In the genomic region with DNA sequence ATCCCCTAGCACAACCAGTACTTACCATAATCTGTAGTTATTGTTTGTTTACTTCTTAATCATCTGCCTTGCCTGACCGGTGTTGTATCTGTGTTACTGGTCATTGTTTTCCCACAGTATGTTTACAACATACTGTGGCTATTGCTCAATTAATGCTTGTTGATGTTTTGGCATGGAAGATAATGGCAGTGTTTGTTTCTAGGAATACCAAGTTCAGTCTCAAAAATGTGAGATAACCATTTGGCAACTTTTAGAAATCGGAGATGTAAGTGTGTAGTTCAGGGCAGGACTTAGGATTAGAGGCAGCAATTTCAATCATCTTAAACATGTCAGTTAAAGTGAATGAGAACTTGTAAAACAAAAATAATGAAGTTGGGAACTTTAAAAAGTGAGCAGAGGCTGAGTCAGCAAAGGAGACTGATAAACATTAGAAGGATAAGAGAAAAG, we compare ENCODE assay signal across 22 cellular contexts.
"Had no signal": no experiment of that assay in that cellular context is flagged by ENCODE, and none has a peak within 500 bp of the region (broad histone marks: within the 10 kb centered on the region; RNA-seq: fewer than 3 reads in every experiment).

No MANE protein-coding gene starts in this region.

- ATAC-seq: activated CD4-positive, alpha-beta T cell treated with anti-CD3 and anti-CD28 coated beads for 36 hours; body of pancreas; gastrocnemius medialis; left ventricle myocardium superior; pancreas; stimulated activated effector memory CD8-positive, alpha-beta T cell treated with anti-CD3 and anti-CD28 coated beads, Interleukin-12 subunit alpha, Interleukin-12 subunit beta, amount 100 ng/mL, for 72 hours; T-cell; upper lobe of right lung; WTC11 had no signal

- H3K27ac Mint-ChIP-seq: activated CD4-positive, alpha-beta T cell treated with anti-CD3 and anti-CD28 coated beads for 36 hours; activated naive CD8-positive, alpha-beta T cell treated with anti-CD3 and anti-CD28 coated beads for 36 hours; stimulated activated effector memory CD8-positive, alpha-beta T cell treated with anti-CD3 and anti-CD28 coated beads, Interleukin-12 subunit alpha, Interleukin-12 subunit beta, amount 100 ng/mL, for 72 hours; T-cell; WTC11 had no signal

- DNase-seq: activated CD4-positive, alpha-beta T cell treated with anti-CD3 and anti-CD28 coated beads for 36 hours; activated CD4-positive, alpha-beta T cell treated with anti-CD3 and anti-CD28 coated beads, Interleukin-2, amount 50 U/mL, for 48 hours; activated naive CD8-positive, alpha-beta T cell treated with anti-CD3 and anti-CD28 coated beads for 36 hours; amygdala; body of pancreas; central memory CD4-positive, alpha-beta T cell; esophagus squamous epithelium; gastrocnemius medialis; head of caudate nucleus; left ventricle myocardium superior; pancreas; right lobe of liver; SK-N-SH; stimulated activated CD4-positive, alpha-beta T cell treated with anti-CD3 and anti-CD28 coated beads, Interleukin-4, amount 100 ng/mL, for 24 hours; T-cell; testis; upper lobe of right lung had no signal

- H3K27me3 Mint-ChIP-seq: activated CD4-positive, alpha-beta T cell treated with anti-CD3 and anti-CD28 coated beads for 36 hours; activated naive CD8-positive, alpha-beta T cell treated with anti-CD3 and anti-CD28 coated beads for 36 hours; T-cell had no signal

- H3K4me1 Mint-ChIP-seq: neural crest cell, WTC11 had no signal

- H3K4me2 ChIP-seq: SK-N-SH, smooth muscle cell had no signal

- H3K27me3 ChIP-seq: body of pancreas, esophagus squamous epithelium, gastrocnemius medialis, pancreas, right lobe of liver, testis, upper lobe of right lung had no signal

- H3K4me3 Mint-ChIP-seq: activated CD4-positive, alpha-beta T cell treated with anti-CD3 and anti-CD28 coated beads for 36 hours; activated naive CD8-positive, alpha-beta T cell treated with anti-CD3 and anti-CD28 coated beads for 36 hours; neural crest cell; stimulated activated effector memory CD8-positive, alpha-beta T cell treated with anti-CD3 and anti-CD28 coated beads, Interleukin-12 subunit alpha, Interleukin-12 subunit beta, amount 100 ng/mL, for 72 hours; T-cell; WTC11 had no signal

- H3K36me3 ChIP-seq: gastrocnemius medialis, pancreas, right lobe of liver, upper lobe of right lung had no signal

- H3K9me3 ChIP-seq: body of pancreas, gastrocnemius medialis, pancreas, right lobe of liver, SK-N-SH, testis, upper lobe of right lung had no signal

- H3K9ac ChIP-seq: SK-N-SH had no signal

- H3K4me1 ChIP-seq: body of pancreas, pancreas had no signal

- H3K4me3 ChIP-seq: body of pancreas, coronary artery, esophagus squamous epithelium, gastrocnemius medialis, pancreas, right lobe of liver, smooth muscle cell, testis, upper lobe of right lung had no signal

- FAIRE-seq: pancreas had no signal

- H3K27ac ChIP-seq: body of pancreas, coronary artery, esophagus squamous epithelium, gastrocnemius medialis, pancreas, right lobe of liver, testis, upper lobe of right lung had no signal
